In the genomic region with DNA sequence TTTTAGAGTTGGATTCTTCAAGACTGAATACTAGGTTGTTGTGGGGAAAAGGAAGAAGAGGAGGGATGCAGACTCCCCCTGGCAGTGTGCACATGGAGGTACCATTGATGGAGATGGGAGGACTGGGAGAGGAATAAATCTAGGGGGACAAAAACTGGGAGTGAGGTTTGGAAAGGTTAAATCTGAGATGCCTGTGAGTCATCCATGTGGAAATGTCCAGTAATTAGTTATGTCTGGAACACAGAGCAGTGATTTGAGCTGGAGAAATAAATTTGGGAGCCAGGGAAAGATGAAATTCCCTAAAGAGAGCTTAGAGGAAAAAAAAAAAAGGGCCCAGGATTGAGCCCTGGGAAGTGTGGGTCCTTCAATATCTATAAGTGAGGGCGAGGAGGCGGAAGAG, we compare ENCODE assay signal across 10 cellular contexts. TPM values are rescaled to one million over a fixed set of nuclear protein-coding genes. Genes with fewer than 3 reads are reported as not detected.
DNase-seq lines count a peak whose midpoint lies in the region; ATAC-seq and TF ChIP-seq lines count a peak whose summit lies in the region.
"Had no signal": no experiment of that assay in that cellular context is flagged by ENCODE, and none has a peak within 500 bp of the region (broad histone marks: within the 10 kb centered on the region; RNA-seq: fewer than 3 reads in every experiment).

No MANE protein-coding gene starts in this region.

- peaks cover 67% of the 10 kb centered on the region for H3K4me1 ChIP-seq in adipocyte (ENCODE audit: control insufficient read depth, insufficient read depth, low read length)
- H3K4me1 ChIP-seq in smooth muscle cell (ENCODE audit: low read depth) = peaks cover 27% of the 10 kb centered on the region

- H4K20me1 ChIP-seq in smooth muscle cell (ENCODE audit: low read depth) = no peaks in the 10 kb centered on the region

- peaks cover 18% of the 10 kb centered on the region for H3F3A ChIP-seq in smooth muscle cell (ENCODE audit: low read depth)

- H3K27me3 ChIP-seq in adipocyte (replicated peaks; ENCODE audit: control insufficient read depth, insufficient read depth, low read length) = no peaks in the 10 kb centered on the region
- no peaks in the 10 kb centered on the region for H3K27me3 ChIP-seq in smooth muscle cell (ENCODE audit: low read depth)

- H3K9me3 ChIP-seq in adipocyte (ENCODE audit: control insufficient read depth, low read length) (peaks cover 5% of the 10 kb centered on the region), smooth muscle cell (replicated peaks; ENCODE audit: low read depth) (peaks cover 4% of the 10 kb centered on the region)

- ATAC-seq in HG02870 (IDR thresholded peaks at IDR 0.05; ENCODE audit: unreplicated experiment) = no peak
- no peak for ATAC-seq in HG03565 (IDR thresholded peaks at IDR 0.05; ENCODE audit: unreplicated experiment)
- ATAC-seq: activated CD4-positive, CD25-positive, alpha-beta regulatory T cell treated with anti-CD3 and anti-CD28 coated beads, Interleukin-2, amount 50 U/mL, for 24 hours; activated T-cell treated with anti-CD3 and anti-CD28 coated beads, Interleukin-2, amount 50 U/mL, for 4 hours had no signal

- TF ChIP-seq CTCF in foreskin fibroblast (IDR thresholded peaks at IDR 0.05; ENCODE audit: low read depth, low read length) (no peak), smooth muscle cell (IDR thresholded peaks at IDR 0.05; ENCODE audit: borderline replicate concordance, insufficient read depth, poor library complexity, severe bottlenecking) (no peak)

- H3K79me2 ChIP-seq in smooth muscle cell (ENCODE audit: low read depth) = no peaks in the 10 kb centered on the region

- H3K27ac ChIP-seq in smooth muscle cell (ENCODE audit: low read depth) = peak overlapping the region; percentile 86

- DNase-seq in ELR (ENCODE audit: low read depth) (peak; percentile 29), adipocyte (ENCODE audit: low read depth) (peak; percentile 62), foreskin fibroblast (peak; percentile 39 to 78), smooth muscle cell (lab: John Stamatoyannopoulos, UW; ENCODE audit: unreplicated experiment) (no peak), NCI-H446 (lab: John Stamatoyannopoulos, UW) (no peak)
- DNase-seq in stimulated activated CD4-positive, alpha-beta T cell treated with anti-CD3 and anti-CD28 coated beads, Interleukin-4, amount 100 ng/mL, for 4 hours = no peak
- DNase-seq: activated T-cell treated with anti-CD3 and anti-CD28 coated beads, Interleukin-2, amount 50 U/mL, for 4 hours had no signal

- H2AFZ ChIP-seq in smooth muscle cell (ENCODE audit: low read depth) = no peak overlapping the region

- H3K4me3 ChIP-seq in adipocyte (ENCODE audit: low read length) (no peak overlapping the region), foreskin fibroblast (ENCODE audit: low read depth in 1 of 2, low read length in 2 of 2) (no peak overlapping the region), smooth muscle cell (no peak overlapping the region)

- H3K9ac ChIP-seq in adipocyte (ENCODE audit: low read length) (no peak overlapping the region), smooth muscle cell (ENCODE audit: low read depth) (peak overlapping the region; percentile 1)

- H3K4me2 ChIP-seq in smooth muscle cell = peak overlapping the region; percentile 27

- 61% methylated on average over 2 of the region's 2 CpGs for WGBS in smooth muscle cell (ENCODE audit: low lambda C conversion rate)

- peaks cover 12% of the 10 kb centered on the region for H3K36me3 ChIP-seq in adipocyte (ENCODE audit: control insufficient read depth, insufficient read depth, low read length, severe bottlenecking)
- H3K36me3 ChIP-seq in smooth muscle cell (ENCODE audit: low read depth) = no peaks in the 10 kb centered on the region

RNA-seq across cellular contexts. Expression of a gene that starts 8.0 kb away (rescaled TPM):
- total RNA-seq in smooth muscle cell = 0.31 TPM in 1 of 2 replicates, not detected in the other
- 0.14 and 1.3 TPM in 2 replicates for polyA plus RNA-seq in smooth muscle cell
- total RNA-seq: activated T-cell treated with anti-CD3 and anti-CD28 coated beads, Interleukin-2, amount 50 U/mL, for 4 hours had no signal

RNA-seq across cellular contexts. Expression of a gene that starts 24.7 kb away (rescaled TPM):
- 30.7 and 35.8 TPM in 2 replicates for total RNA-seq in smooth muscle cell
- 91.1 and 121 TPM in 2 replicates for polyA plus RNA-seq in smooth muscle cell

RNA-seq across cellular contexts. Expression of a gene that starts 29.5 kb away (rescaled TPM):
- total RNA-seq in smooth muscle cell = 226 and 246 TPM in 2 replicates
- 206 and 239 TPM in 2 replicates for polyA plus RNA-seq in smooth muscle cell

Comparison
In these comparisons a context has a peak if more than half of its experiments do, and no peak if none do; other contexts are left out.
1. DNase-seq: peak in ELR (single experiment), adipocyte (single experiment) and foreskin fibroblast (2 of 2); none in smooth muscle cell (single experiment), NCI-H446 (0 of 2) and stimulated activated CD4-positive, alpha-beta T cell treated with anti-CD3 and anti-CD28 coated beads, Interleukin-4, amount 100 ng/mL, for 4 hours (0 of 2).